ENCODE assay signal across 9 cellular contexts in genomic region chr13:112574476-112575294, GRCh38. TPM values are rescaled to one million over a fixed set of nuclear protein-coding genes. Genes with fewer than 3 reads are reported as not detected.
DNase-seq lines count a peak whose midpoint lies in the region; ATAC-seq, FAIRE-seq and TF ChIP-seq lines count a peak whose summit lies in the region.
"Had no signal": no experiment of that assay in that cellular context is flagged by ENCODE, and none has a peak within 500 bp of the region (broad histone marks: within the 10 kb centered on the region; RNA-seq: fewer than 3 reads in every experiment).

No MANE protein-coding gene starts in this region.

- H3K27ac ChIP-seq in OCI-LY1 (ENCODE audit: low read depth, low read length, poor library complexity, severe bottlenecking) (peak overlapping the region; percentile 33), coronary artery (no peak overlapping the region)

- peaks cover 18% of the 10 kb centered on the region for H3K36me3 ChIP-seq in OCI-LY1 (ENCODE audit: insufficient read depth, low read length)

- DNase-seq in H54 (ENCODE audit: insufficient read length, low spot score) (no peak), fibroblast of the aortic adventitia (ENCODE audit: low read depth) (peak; percentile 15), coronary artery (ENCODE audit: low spot score) (no peak), GDM1 (lab: John Stamatoyannopoulos, UW) (no peak), DMS53 (lab: John Stamatoyannopoulos, UW) (no peak)
- no peak for DNase-seq in stimulated activated naive CD8-positive, alpha-beta T cell treated with anti-CD3 and anti-CD28 coated beads, Interleukin-15, amount 100 ng/mL, for 72 hours
- DNase-seq: activated CD4-positive, alpha-beta T cell treated with anti-CD3 and anti-CD28 coated beads, Interleukin-2, amount 50 U/mL, for 1 hour; stimulated activated naive CD4-positive, alpha-beta T cell had no signal

- peaks cover 96% of the 10 kb centered on the region for H3K79me2 ChIP-seq in OCI-LY1 (ENCODE audit: insufficient read depth, low read length)

- no peaks in the 10 kb centered on the region for H3K27me3 Mint-ChIP-seq in stimulated activated naive CD8-positive, alpha-beta T cell treated with anti-CD3 and anti-CD28 coated beads, Interleukin-15, amount 100 ng/mL, for 72 hours

- H3K9me2 ChIP-seq in OCI-LY1 (ENCODE audit: low read depth, low read length) = no peaks in the 10 kb centered on the region

- peaks cover 0 to 7% of the 10 kb centered on the region in 2 donors for H3K9me3 Mint-ChIP-seq in stimulated activated naive CD8-positive, alpha-beta T cell treated with anti-CD3 and anti-CD28 coated beads, Interleukin-15, amount 100 ng/mL, for 72 hours

- TF ChIP-seq CTCF in OCI-LY1 (IDR thresholded peaks at IDR 0.05; ENCODE audit: low read length) (no peak), fibroblast of the aortic adventitia (IDR thresholded peaks at IDR 0.05; ENCODE audit: insufficient read depth, low read length) (no peak), coronary artery (IDR thresholded peaks at IDR 0.05) (no peak)

- H3K9me3 ChIP-seq in OCI-LY1 (ENCODE audit: low read length) = peaks cover 9% of the 10 kb centered on the region; the same call in 1 of the 2 replicates

- H3K4me3 ChIP-seq in OCI-LY1 (ENCODE audit: low read depth, low read length, poor library complexity, severe bottlenecking) = no peak overlapping the region
- no peak overlapping the region for H3K4me3 ChIP-seq in fibroblast of the aortic adventitia (ENCODE audit: low read depth, low read length)
- H3K4me3 ChIP-seq in coronary artery = no peak overlapping the region

- no peak overlapping the region; the same call in 1 of the 2 replicates for H3K9ac ChIP-seq in OCI-LY1 (ENCODE audit: low read length)

- no peak for ATAC-seq in stimulated activated naive CD8-positive, alpha-beta T cell treated with anti-CD3 and anti-CD28 coated beads, Interleukin-15, amount 100 ng/mL, for 72 hours

- no peak overlapping the region for H2AFZ ChIP-seq in OCI-LY1 (ENCODE audit: low read length)

- peak overlapping the region; percentile 9; the same call in 1 of the 2 replicates for H3K4me2 ChIP-seq in OCI-LY1 (ENCODE audit: low read length)

- H3K4me1 ChIP-seq in OCI-LY1 (ENCODE audit: insufficient read depth, low read length, severe bottlenecking) = peaks cover 30% of the 10 kb centered on the region

- no peaks in the 10 kb centered on the region for H3K27me3 ChIP-seq in OCI-LY1 (ENCODE audit: insufficient read depth, low read length)

- no peak overlapping the region for H3K4me3 Mint-ChIP-seq in stimulated activated naive CD8-positive, alpha-beta T cell treated with anti-CD3 and anti-CD28 coated beads, Interleukin-15, amount 100 ng/mL, for 72 hours

- H3K27ac Mint-ChIP-seq in stimulated activated naive CD8-positive, alpha-beta T cell treated with anti-CD3 and anti-CD28 coated beads, Interleukin-15, amount 100 ng/mL, for 72 hours = peak overlapping the region; percentile 30 to 71

- H4K20me1 ChIP-seq in OCI-LY1 (ENCODE audit: insufficient read depth, low read length) = peaks cover 1% of the 10 kb centered on the region; the same call in 1 of the 2 replicates

- no peak for TF ChIP-seq POLR2A in H54 (IDR thresholded peaks at IDR 0.05; ENCODE audit: low read depth, low read length)

- peaks cover 60% of the 10 kb centered on the region for H3K4me1 Mint-ChIP-seq in stimulated activated naive CD8-positive, alpha-beta T cell treated with anti-CD3 and anti-CD28 coated beads, Interleukin-15, amount 100 ng/mL, for 72 hours

- H3F3A ChIP-seq in OCI-LY1 (ENCODE audit: insufficient read depth, low read length) = no peaks in the 10 kb centered on the region

- peak; percentile 86 for FAIRE-seq in H54 (lab: Jason Lieb, UNC)

RNA-seq across cellular contexts. Expression of gene TUBGCP3, which starts 13.3 kb away (rescaled TPM):
- 8.6 and 26.8 TPM in 2 replicates for total RNA-seq in fibroblast of the aortic adventitia (ENCODE audit: low replicate concordance)
